Comparison of ENCODE assay signal across 8 cellular contexts in genomic region chr3:99920530-99921376, GRCh38.
DNase-seq lines count a peak whose midpoint lies in the region; ATAC-seq, FAIRE-seq and TF ChIP-seq lines count a peak whose summit lies in the region.

No MANE protein-coding gene starts in this region.

- no peaks in the 10 kb centered on the region for H3K27me3 Mint-ChIP-seq in endothelial cell (ENCODE audit: unreplicated experiment)
- H3K27me3 Mint-ChIP-seq in activated T-cell treated with anti-CD3 and anti-CD28 coated beads, Interleukin-2, amount 50 U/mL, for 4 hours (ENCODE audit: low read depth), result no peaks in the 10 kb centered on the region

- TF ChIP-seq POLR2A in GM12891 (IDR thresholded peaks at IDR 0.05; ENCODE audit: low read depth, low read length), result no peak

- DNase-seq in GM12891 (ENCODE audit: insufficient read length, low spot score) (no peak), NCI-H460 (ENCODE audit: extremely low read depth, low read depth) (peak; percentile 15), endothelial cell (ENCODE audit: low spot score) (no peak), kidney glomerular epithelial cell (lab: John Stamatoyannopoulos, UW) (no peak)
- DNase-seq in activated T-cell treated with anti-CD3 and anti-CD28 coated beads, Interleukin-2, amount 50 U/mL, for 4 hours, result no peak
- no peak for DNase-seq in stimulated activated CD4-positive, alpha-beta T cell treated with anti-CD3 and anti-CD28 coated beads, Interleukin-12 subunit alpha, Interleukin-12 subunit beta, amount 100 ng/mL, for 4 hours

- no peaks in the 10 kb centered on the region for H3K36me3 ChIP-seq in mucosa of stomach (ENCODE audit: control insufficient read depth, insufficient read depth, low read length)

- H3K4me1 Mint-ChIP-seq in endothelial cell (ENCODE audit: unreplicated experiment), result peaks cover 15% of the 10 kb centered on the region
- H3K4me1 Mint-ChIP-seq in activated T-cell treated with anti-CD3 and anti-CD28 coated beads, Interleukin-2, amount 50 U/mL, for 4 hours (ENCODE audit: low read depth), result peaks cover 5% of the 10 kb centered on the region

- no peaks in the 10 kb centered on the region for H3K27me3 ChIP-seq in mucosa of stomach (ENCODE audit: control insufficient read depth, insufficient read depth, low read length)

- H3K4me1 ChIP-seq in mucosa of stomach (ENCODE audit: control insufficient read depth, insufficient read depth, low read length), result peaks cover 42% of the 10 kb centered on the region

- H3K9ac ChIP-seq in mucosa of stomach (ENCODE audit: low read length), result peak overlapping the region; percentile 38

- H3K36me3 Mint-ChIP-seq in endothelial cell (ENCODE audit: low read depth, unreplicated experiment), result no peaks in the 10 kb centered on the region
- H3K36me3 Mint-ChIP-seq in activated T-cell treated with anti-CD3 and anti-CD28 coated beads, Interleukin-2, amount 50 U/mL, for 4 hours (ENCODE audit: insufficient read depth), result peaks cover 27% of the 10 kb centered on the region

- no peaks in the 10 kb centered on the region for H3K9me3 Mint-ChIP-seq in endothelial cell (ENCODE audit: unreplicated experiment)
- no peaks in the 10 kb centered on the region for H3K9me3 Mint-ChIP-seq in activated T-cell treated with anti-CD3 and anti-CD28 coated beads, Interleukin-2, amount 50 U/mL, for 4 hours

- no peak overlapping the region for H3K4me3 Mint-ChIP-seq in endothelial cell (ENCODE audit: unreplicated experiment)
- H3K4me3 Mint-ChIP-seq in activated T-cell treated with anti-CD3 and anti-CD28 coated beads, Interleukin-2, amount 50 U/mL, for 4 hours, result no peak overlapping the region

- TF ChIP-seq CTCF in endothelial cell (IDR thresholded peaks at IDR 0.05; ENCODE audit: unreplicated experiment), result no peak

- ATAC-seq in activated T-cell treated with anti-CD3 and anti-CD28 coated beads, Interleukin-2, amount 50 U/mL, for 4 hours, result no peak
- no peak for ATAC-seq in GM18517 (IDR thresholded peaks at IDR 0.05; ENCODE audit: unreplicated experiment)

- peak overlapping the region; percentile 91 for H3K27ac Mint-ChIP-seq in endothelial cell (ENCODE audit: unreplicated experiment)

- H3K4me3 ChIP-seq in mucosa of stomach (ENCODE audit: low read length), result no peak overlapping the region

- H3K9me3 ChIP-seq in mucosa of stomach (ENCODE audit: control insufficient read depth, low read length), result no peaks in the 10 kb centered on the region

- FAIRE-seq in GM12891 (lab: Jason Lieb, UNC), result peak; percentile 55

TF ChIP-seq in GM12891, 5 proteins besides CTCF, POLR2A, EP300 and RAD21:
- peak; percentile 80 for TF ChIP-seq SPI1 (IDR thresholded peaks at IDR 0.05; ENCODE audit: low read depth, low read length)
- no peak for TF ChIP-seq TAF1 (IDR thresholded peaks at IDR 0.05; ENCODE audit: low read depth, low read length)
- TF ChIP-seq PAX5 (IDR thresholded peaks at IDR 0.05; ENCODE audit: insufficient read depth, low read length, severe bottlenecking), result no peak
TF ChIP-seq in GM12891: peak in this region for 1.
